7 cellular contexts compared by ENCODE assay signal in genomic region chr7:135335628-135336139, GRCh38.
DNase-seq lines count a peak whose midpoint lies in the region; ATAC-seq and TF ChIP-seq lines count a peak whose summit lies in the region.

No MANE protein-coding gene starts in this region.

- H3K9me3 Mint-ChIP-seq in activated CD8-positive, alpha-beta T cell treated with anti-CD3 and anti-CD28 coated beads for 36 hours: peaks cover 2% of the 10 kb centered on the region

- no peak overlapping the region for H3K4me3 ChIP-seq in foreskin fibroblast (ENCODE audit: low read depth in 1 of 2, low read length in 2 of 2)

- no peak overlapping the region for H3K27ac Mint-ChIP-seq in activated CD8-positive, alpha-beta T cell treated with anti-CD3 and anti-CD28 coated beads for 36 hours

- peaks cover 3% of the 10 kb centered on the region for H3K4me1 Mint-ChIP-seq in activated CD8-positive, alpha-beta T cell treated with anti-CD3 and anti-CD28 coated beads for 36 hours (ENCODE audit: low read depth)

- TF ChIP-seq CTCF in GM12873 (IDR thresholded peaks at IDR 0.05; ENCODE audit: insufficient read depth, low read depth, low read length, missing control alignments): peak; percentile 65
- no peak for TF ChIP-seq CTCF in activated CD8-positive, alpha-beta T cell treated with anti-CD3 and anti-CD28 coated beads for 36 hours (IDR thresholded peaks at IDR 0.05)
- peak; percentile 4 for TF ChIP-seq CTCF in foreskin fibroblast (IDR thresholded peaks at IDR 0.05; ENCODE audit: low read depth, low read length)

- CTCF ChIA-PET in activated CD8-positive, alpha-beta T cell treated with anti-CD3 and anti-CD28 coated beads for 36 hours (lab: Charles Lee): interaction anchor here (0.6 to 3.5 kb wide), 14 partner anchors 9 to 79 kb away, joined by 3 to 62 read pairs (median 4); no protein-coding TSS in a partner anchor

- intact Hi-C loops in activated CD8-positive, alpha-beta T cell treated with anti-CD3 and anti-CD28 coated beads for 36 hours (cut with micrococcal nuclease): loop anchor here (5.0 kb wide), 1 partner anchor 53 kb away; no protein-coding TSS in a partner anchor

- DNase-seq in NCI-H2171 (lab: John Stamatoyannopoulos, UW) (peak; percentile 72), foreskin fibroblast (peak in 1 of 2 donors; percentile 26), renal cortical epithelial cell (ENCODE audit: low read depth) (peak; percentile 92)
- peak; percentile 69 for DNase-seq in activated CD8-positive, alpha-beta T cell treated with anti-CD3 and anti-CD28 coated beads for 36 hours

- no peak overlapping the region for H3K4me3 Mint-ChIP-seq in activated CD8-positive, alpha-beta T cell treated with anti-CD3 and anti-CD28 coated beads for 36 hours

- H3K27me3 Mint-ChIP-seq in activated CD8-positive, alpha-beta T cell treated with anti-CD3 and anti-CD28 coated beads for 36 hours: no peaks in the 10 kb centered on the region

- ATAC-seq in HG02973 (IDR thresholded peaks at IDR 0.05; ENCODE audit: unreplicated experiment) (peak; percentile 54), HG03196 (IDR thresholded peaks at IDR 0.05; ENCODE audit: unreplicated experiment) (no peak)
- peak; percentile 63 for ATAC-seq in activated CD8-positive, alpha-beta T cell treated with anti-CD3 and anti-CD28 coated beads for 36 hours

- POLR2A ChIA-PET in activated CD8-positive, alpha-beta T cell treated with anti-CD3 and anti-CD28 coated beads for 36 hours (lab: Charles Lee): interaction anchor here (0.9 to 1.5 kb wide), 2 partner anchors 50 to 61 kb away, joined by 3 to 5 read pairs; no protein-coding TSS in a partner anchor

- H3K36me3 Mint-ChIP-seq in activated CD8-positive, alpha-beta T cell treated with anti-CD3 and anti-CD28 coated beads for 36 hours (ENCODE audit: low read depth): peaks cover 1% of the 10 kb centered on the region
